8 cellular contexts compared by ENCODE assay signal in the genomic region with DNA sequence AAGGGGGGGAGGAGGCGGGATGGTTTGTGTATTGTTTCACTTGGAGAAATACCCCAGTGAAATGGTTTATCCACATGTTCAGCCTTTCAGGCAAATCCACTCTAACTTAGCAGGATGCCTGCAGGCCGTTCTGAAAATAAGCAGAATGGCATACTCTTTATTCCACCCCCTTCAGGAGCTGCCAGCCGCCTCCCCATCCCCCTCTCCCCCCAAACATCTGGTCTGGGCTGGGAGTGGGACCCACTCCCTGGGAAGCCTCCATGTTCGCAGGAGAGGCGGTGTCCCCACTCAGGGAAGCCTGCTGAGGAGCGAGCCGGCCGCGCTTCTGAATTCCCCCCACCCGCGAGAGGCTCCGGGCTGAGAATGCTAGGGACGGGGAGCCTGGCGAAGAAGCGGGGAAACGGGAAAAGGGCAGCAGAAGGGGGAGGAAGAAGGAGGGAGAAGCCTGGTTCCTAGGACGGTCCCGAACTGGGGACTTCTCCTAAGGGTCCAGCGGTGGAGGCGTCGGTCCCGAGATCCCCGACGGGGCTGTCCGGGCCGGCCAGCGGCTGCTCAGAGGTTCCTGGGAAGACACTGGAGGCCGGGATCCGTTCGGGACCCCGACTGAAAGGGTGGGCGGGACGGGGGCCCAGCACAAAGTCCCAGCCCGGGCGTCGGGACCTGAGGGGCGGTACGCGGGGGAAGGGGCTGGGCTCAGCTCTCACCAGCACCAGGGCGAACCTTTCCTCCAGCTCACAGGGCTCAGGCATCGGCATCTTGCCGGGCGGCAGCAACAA. TPM values are rescaled to one million over a fixed set of nuclear protein-coding genes. Genes with fewer than 3 reads are reported as not detected.
DNase-seq lines count a peak whose midpoint lies in the region; TF ChIP-seq lines count a peak whose summit lies in the region.

No MANE protein-coding gene starts in this region.

- H3K9me3 ChIP-seq in HUES48 (ENCODE audit: control insufficient read depth, insufficient read depth, low read length): no peaks in the 10 kb centered on the region
- no peaks in the 10 kb centered on the region for H3K9me3 ChIP-seq in esophagus (ENCODE audit: control insufficient read depth in 2 of 2, insufficient read depth in 1 of 2, low read depth in 1 of 2, low read length in 1 of 2)
- no peaks in the 10 kb centered on the region for H3K9me3 ChIP-seq in mucosa of rectum (ENCODE audit: control insufficient read depth in 2 of 2, low read length in 2 of 2)
- no peaks in the 10 kb centered on the region for H3K9me3 ChIP-seq in tibial nerve

- H3K27ac Mint-ChIP-seq in CD14-positive monocyte: peak overlapping the region in 5 of 7 donors; percentile 31 to 86 (median 78)
- H3K27ac Mint-ChIP-seq in activated CD4-positive, alpha-beta memory T cell treated with anti-CD3 and anti-CD28 coated beads for 36 hours: peak overlapping the region; percentile 72

- peak overlapping the region; percentile 71 for H3K4me3 ChIP-seq in HUES48 (ENCODE audit: low read depth, low read length)
- H3K4me3 ChIP-seq in esophagus (ENCODE audit: low read depth in 1 of 2, low read length in 2 of 2): peak overlapping the region; percentile 57 to 62
- peak overlapping the region; percentile 65 to 77 for H3K4me3 ChIP-seq in mucosa of rectum (ENCODE audit: low read length in 2 of 2)
- H3K4me3 ChIP-seq in tibial nerve: peak overlapping the region; percentile 78 to 99 (median 84)

- H3K27me3 ChIP-seq in HUES48 (ENCODE audit: control insufficient read depth, insufficient read depth, low read length): peaks cover 23% of the 10 kb centered on the region
- H3K27me3 ChIP-seq in esophagus (ENCODE audit: control insufficient read depth in 1 of 2, insufficient read depth in 2 of 2, low read length in 2 of 2): no peaks in the 10 kb centered on the region
- H3K27me3 ChIP-seq in mucosa of rectum (ENCODE audit: control insufficient read depth in 2 of 2, insufficient read depth in 2 of 2, low read length in 2 of 2): peaks cover 0 to 6% of the 10 kb centered on the region in 2 donors
- no peaks in the 10 kb centered on the region for H3K27me3 ChIP-seq in tibial nerve

- H3K36me3 Mint-ChIP-seq in CD14-positive monocyte: peaks cover 3 to 11% of the 10 kb centered on the region in 2 donors
- no peaks in the 10 kb centered on the region for H3K36me3 Mint-ChIP-seq in activated CD4-positive, alpha-beta memory T cell treated with anti-CD3 and anti-CD28 coated beads for 36 hours

- TF ChIP-seq POLR2A in tibial nerve (IDR thresholded peaks at IDR 0.05): peak in 1 of 2 donors; percentile 18

- H3K4me1 ChIP-seq in HUES48 (ENCODE audit: control insufficient read depth, insufficient read depth, low read length) (peaks cover 30% of the 10 kb centered on the region), esophagus (ENCODE audit: control insufficient read depth in 2 of 2, insufficient read depth in 2 of 2, low read length in 1 of 2) (peaks cover 2 to 3% of the 10 kb centered on the region in 2 donors), mucosa of rectum (ENCODE audit: control insufficient read depth in 2 of 2, insufficient read depth in 2 of 2, low read length in 2 of 2) (peaks cover 0 to 11% of the 10 kb centered on the region in 2 donors), tibial nerve (peaks cover 0 to 51% (median 36%) of the 10 kb centered on the region in 4 donors)

- WGBS in esophagus, 2 donors: 3 to 7% methylated on average over 29 to 43 of the region's 43 CpGs
- WGBS in tibial nerve, 2 donors: 0 to 2% methylated on average over 32 to 36 of the region's 43 CpGs

- intact Hi-C loops in CD14-positive monocyte (cut with micrococcal nuclease): loop anchor here (1.0 to 10.0 kb wide), 5 partner anchors 8 to 1218 kb away; a partner anchor contains a TSS
- intact Hi-C loops in activated CD4-positive, alpha-beta memory T cell treated with anti-CD3 and anti-CD28 coated beads for 36 hours (cut with micrococcal nuclease): loop anchor here (1.0 to 5.0 kb wide), 5 partner anchors 35 to 349 kb away; a partner anchor contains a TSS

- TF ChIP-seq CTCF in CD14-positive monocyte (IDR thresholded peaks at IDR 0.05): no peak
- TF ChIP-seq CTCF in GM20000 (IDR thresholded peaks at IDR 0.05; ENCODE audit: extremely low read depth, missing control alignments): no peak
- no peak for TF ChIP-seq CTCF in tibial nerve (IDR thresholded peaks at IDR 0.05)

- peak overlapping the region; percentile 46 for H3K9ac ChIP-seq in HUES48 (ENCODE audit: low read depth, low read length)
- peak overlapping the region; percentile 56 to 63 for H3K9ac ChIP-seq in mucosa of rectum (ENCODE audit: low read depth in 1 of 2, low read length in 2 of 2)

- CTCF ChIA-PET in activated CD4-positive, alpha-beta memory T cell treated with anti-CD3 and anti-CD28 coated beads for 36 hours (lab: Charles Lee): interaction anchor here (0.7 to 12.1 kb wide), 17 partner anchors 8 to 84 kb away, joined by 3 to 281 read pairs (median 5); a partner anchor contains a TSS

- TF ChIP-seq EP300 in tibial nerve (IDR thresholded peaks at IDR 0.05): peak in 1 of 2 donors; percentile 30

- H3K9me3 Mint-ChIP-seq in CD14-positive monocyte: no peaks in the 10 kb centered on the region
- H3K9me3 Mint-ChIP-seq in activated CD4-positive, alpha-beta memory T cell treated with anti-CD3 and anti-CD28 coated beads for 36 hours: no peaks in the 10 kb centered on the region

- H3K4me3 Mint-ChIP-seq in CD14-positive monocyte: peak overlapping the region; percentile 96
- H3K4me3 Mint-ChIP-seq in activated CD4-positive, alpha-beta memory T cell treated with anti-CD3 and anti-CD28 coated beads for 36 hours: peak overlapping the region; percentile 85

- H3K36me3 ChIP-seq in HUES48 (ENCODE audit: control insufficient read depth, insufficient read depth, low read length) (no peaks in the 10 kb centered on the region), esophagus (ENCODE audit: control insufficient read depth in 2 of 2, insufficient read depth in 2 of 2, low read length in 1 of 2) (no peaks in the 10 kb centered on the region), mucosa of rectum (ENCODE audit: control insufficient read depth in 2 of 2, insufficient read depth in 2 of 2, low read length in 2 of 2) (no peaks in the 10 kb centered on the region), tibial nerve (no peaks in the 10 kb centered on the region)

- peaks cover 43% of the 10 kb centered on the region for H3K4me1 Mint-ChIP-seq in CD14-positive monocyte
- peaks cover 46% of the 10 kb centered on the region for H3K4me1 Mint-ChIP-seq in activated CD4-positive, alpha-beta memory T cell treated with anti-CD3 and anti-CD28 coated beads for 36 hours (ENCODE audit: low read depth)

- POLR2A ChIA-PET in activated CD4-positive, alpha-beta memory T cell treated with anti-CD3 and anti-CD28 coated beads for 36 hours (lab: Charles Lee): interaction anchor here (0.8 to 5.3 kb wide), 6 partner anchors 35 to 340 kb away, joined by 3 to 33 read pairs (median 6); a partner anchor contains a TSS

- H3K27me3 Mint-ChIP-seq in CD14-positive monocyte (ENCODE audit: low read depth in 3 of 3): peaks cover 10 to 18% (median 15%) of the 10 kb centered on the region in 3 donors
- H3K27me3 Mint-ChIP-seq in activated CD4-positive, alpha-beta memory T cell treated with anti-CD3 and anti-CD28 coated beads for 36 hours: no peaks in the 10 kb centered on the region

- no peak for DNase-seq in CD14-positive monocyte (ENCODE audit: low spot score)
- peak; percentile 34 for DNase-seq in GM20000 (ENCODE audit: low spot score)
- peak; percentile 26 for DNase-seq in activated CD4-positive, alpha-beta memory T cell treated with anti-CD3 and anti-CD28 coated beads for 36 hours
- DNase-seq in tibial nerve (ENCODE audit: low spot score in 2 of 2): peak in 1 of 2 donors; percentile 21
- DNase-seq in NCI-H510A treated with DMSO at 0.1 percent for 48 hours (lab: John Stamatoyannopoulos, UW): no peak

- H3K27ac ChIP-seq in HUES48 (ENCODE audit: low read depth, low read length): peak overlapping the region; percentile 75
- H3K27ac ChIP-seq in esophagus (ENCODE audit: low read depth in 2 of 2, low read length in 1 of 2): peak overlapping the region; percentile 66 to 73
- H3K27ac ChIP-seq in mucosa of rectum (ENCODE audit: low read depth in 2 of 2, low read length in 2 of 2): peak overlapping the region; percentile 63 to 79
- H3K27ac ChIP-seq in tibial nerve: peak overlapping the region; percentile 92 to 99 (median 97)

RNA-seq across cellular contexts. Expression of a gene that starts 0.7 kb away (rescaled TPM):
- polyA plus RNA-seq in CD14-positive monocyte (1 to 10 TPM; 1.5 to 1.7 TPM), esophagus (1 to 10 TPM; 1.4 to 1.7 TPM)
- total RNA-seq in activated CD4-positive, alpha-beta memory T cell treated with anti-CD3 and anti-CD28 coated beads for 36 hours: 10 to 100 TPM; 31.2 to 31.9 TPM
- total RNA-seq in tibial nerve: 10 to 100 TPM; 48.3 to 64.2 (median 58.9) TPM

RNA-seq across cellular contexts. Expression of a gene that starts 34.8 kb away (rescaled TPM):
- polyA plus RNA-seq in CD14-positive monocyte (1,000 to 10,000 TPM; 1,396 to 1,453 TPM), esophagus (100 to 1,000 TPM; 169 to 252 TPM)
- 100 to 1,000 TPM; 481 to 486 TPM for total RNA-seq in activated CD4-positive, alpha-beta memory T cell treated with anti-CD3 and anti-CD28 coated beads for 36 hours
- 100 to 1,000 TPM; 284 to 404 (median 325) TPM for total RNA-seq in tibial nerve

Comparison
In these comparisons a context has a peak if more than half of its experiments do, and no peak if none do; other contexts are left out.
1. DNase-seq: peak in GM20000 (single experiment) and activated CD4-positive, alpha-beta memory T cell treated with anti-CD3 and anti-CD28 coated beads for 36 hours (single experiment); none in CD14-positive monocyte (single experiment) and NCI-H510A treated with DMSO at 0.1 percent for 48 hours (single experiment).
2. Peak in every context shown above with its lines, with median percentiles within 50 percentile points of each other: H3K27ac ChIP-seq and H3K4me3 ChIP-seq.